ENCODE assay signal across 8 cellular contexts in the genomic region with DNA sequence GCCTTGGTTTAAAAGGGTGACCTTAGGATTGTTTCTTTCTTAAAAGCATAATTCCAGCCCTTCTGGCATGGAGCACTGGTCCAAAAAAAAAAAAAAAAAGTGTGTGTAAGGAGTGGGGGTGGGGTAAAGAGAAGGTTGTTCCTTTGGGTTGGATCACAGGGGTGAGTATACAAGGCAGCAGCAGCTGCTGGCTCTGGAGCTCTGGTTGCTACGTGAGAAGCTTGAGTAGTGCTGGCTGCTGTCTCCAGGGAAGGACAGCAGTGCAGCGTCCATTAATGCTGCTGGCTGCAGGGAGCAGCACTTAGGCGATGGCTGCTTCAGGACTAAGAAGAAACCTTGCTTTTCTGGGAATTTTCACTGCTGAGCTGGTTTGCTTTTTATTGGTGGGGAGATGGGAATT. TPM values are rescaled to one million over a fixed set of nuclear protein-coding genes. Genes with fewer than 3 reads are reported as not detected.
A peak's percentile ranks its signal among the peaks of the same experiment; 100 is the strongest.
DNase-seq lines count a peak whose midpoint lies in the region; ATAC-seq, FAIRE-seq and TF ChIP-seq lines count a peak whose summit lies in the region.

No MANE protein-coding gene starts in this region.

- H3K9me3 ChIP-seq in CD8-positive, alpha-beta memory T cell (ENCODE audit: low read length), result no peaks in the 10 kb centered on the region
- no peaks in the 10 kb centered on the region for H3K9me3 ChIP-seq in OCI-LY1 (ENCODE audit: low read length)

- peak overlapping the region; percentile 85 for H3K4me3 ChIP-seq in CD8-positive, alpha-beta memory T cell (ENCODE audit: low read length)
- H3K4me3 ChIP-seq in OCI-LY1 (ENCODE audit: low read depth, low read length, poor library complexity, severe bottlenecking), result peak overlapping the region; percentile 89
- H3K4me3 ChIP-seq in brain microvascular endothelial cell (ENCODE audit: low read depth, low read length), result peak overlapping the region; percentile 97
- H3K4me3 ChIP-seq in iPS-11a (ENCODE audit: low read depth, low read length), result peak overlapping the region; percentile 98

- peak overlapping the region; percentile 95 for H3K27ac ChIP-seq in CD8-positive, alpha-beta memory T cell (ENCODE audit: low read depth, low read length)
- H3K27ac ChIP-seq in OCI-LY1 (ENCODE audit: low read depth, low read length, poor library complexity, severe bottlenecking) (no peak overlapping the region), brain microvascular endothelial cell (peak overlapping the region; percentile 98)

- H3K4me1 Mint-ChIP-seq in CD8-positive, alpha-beta memory T cell, result peaks cover 72 to 83% (median 78%) of the 10 kb centered on the region in 3 donors

- H3K27me3 Mint-ChIP-seq in CD8-positive, alpha-beta memory T cell, result peaks cover 0 to 4% of the 10 kb centered on the region in 2 donors

- H3K9me2 ChIP-seq in OCI-LY1 (ENCODE audit: low read depth, low read length), result no peaks in the 10 kb centered on the region

- peak overlapping the region; percentile 92 to 99 (median 96) for H3K4me3 Mint-ChIP-seq in CD8-positive, alpha-beta memory T cell

- peaks cover 87% of the 10 kb centered on the region for H3K79me2 ChIP-seq in OCI-LY1 (ENCODE audit: insufficient read depth, low read length)

- in situ Hi-C loops in brain microvascular endothelial cell (cut with HindIII; ENCODE audit: low pct_ligation_motif_present, low sequenced_read_pairs), result no loop called here

- no peaks in the 10 kb centered on the region for H3F3A ChIP-seq in OCI-LY1 (ENCODE audit: insufficient read depth, low read length)

- H3K36me3 ChIP-seq in CD8-positive, alpha-beta memory T cell (ENCODE audit: insufficient read depth, low read length), result peaks cover 5% of the 10 kb centered on the region
- H3K36me3 ChIP-seq in OCI-LY1 (ENCODE audit: insufficient read depth, low read length), result peaks cover 19% of the 10 kb centered on the region
- H3K36me3 ChIP-seq in brain microvascular endothelial cell (replicated peaks), result peaks cover 6% of the 10 kb centered on the region

- ATAC-seq in GM21515 (IDR thresholded peaks at IDR 0.05; ENCODE audit: unreplicated experiment) (no peak), GM18909 (IDR thresholded peaks at IDR 0.05; ENCODE audit: poor library complexity, unreplicated experiment) (no peak)

- POLR2A ChIA-PET in CD8-positive, alpha-beta memory T cell (lab: Charles Lee), result interaction anchor here (0.6 to 0.9 kb wide), 2 partner anchors 37 to 250 kb away, joined by 3 read pairs; partner anchors contain the start of gene MTMR14

- CTCF ChIA-PET in CD8-positive, alpha-beta memory T cell (lab: Charles Lee), result interaction anchor here (0.8 to 1.3 kb wide), 2 partner anchors 26 to 46 kb away, joined by 3 read pairs; no protein-coding TSS in a partner anchor

- no peak for TF ChIP-seq CTCF in OCI-LY1 (IDR thresholded peaks at IDR 0.05; ENCODE audit: low read length)
- peak; percentile 42 for TF ChIP-seq CTCF in brain microvascular endothelial cell (IDR thresholded peaks at IDR 0.05; ENCODE audit: low read depth, low read length, missing control alignments)

- peak overlapping the region; percentile 91 for H3K4me2 ChIP-seq in OCI-LY1 (ENCODE audit: low read length)

- H3K4me1 ChIP-seq in CD8-positive, alpha-beta memory T cell (ENCODE audit: insufficient read depth, low read length), result peaks cover 66% of the 10 kb centered on the region
- H3K4me1 ChIP-seq in OCI-LY1 (ENCODE audit: insufficient read depth, low read length, severe bottlenecking), result peaks cover 72% of the 10 kb centered on the region

- H3K27me3 ChIP-seq in CD8-positive, alpha-beta memory T cell (ENCODE audit: insufficient read depth, low read length, poor library complexity, severe bottlenecking), result no peaks in the 10 kb centered on the region
- no peaks in the 10 kb centered on the region for H3K27me3 ChIP-seq in OCI-LY1 (ENCODE audit: insufficient read depth, low read length)
- H3K27me3 ChIP-seq in brain microvascular endothelial cell (replicated peaks), result no peaks in the 10 kb centered on the region

- H3K9ac ChIP-seq in OCI-LY1 (ENCODE audit: low read length), result peak overlapping the region; percentile 95

- FAIRE-seq in HTR-8/SVneo (lab: Jason Lieb, UNC), result no peak

- H3K27ac Mint-ChIP-seq in CD8-positive, alpha-beta memory T cell, result peak overlapping the region; percentile 81 to 99 (median 98)

- H4K20me1 ChIP-seq in OCI-LY1 (ENCODE audit: insufficient read depth, low read length), result no peaks in the 10 kb centered on the region

- DNase-seq in CD8-positive, alpha-beta memory T cell, result no peak
- DNase-seq in HTR-8/SVneo (ENCODE audit: insufficient read length, low spot score) (peak; percentile 51), brain microvascular endothelial cell (peak; percentile 94), renal cortical epithelial cell (ENCODE audit: low read depth) (peak; percentile 86)

- peaks cover 0 to 33% (median 2%) of the 10 kb centered on the region in 3 donors for H3K36me3 Mint-ChIP-seq in CD8-positive, alpha-beta memory T cell

- peaks cover 0 to 4% (median 0%) of the 10 kb centered on the region in 5 donors for H3K9me3 Mint-ChIP-seq in CD8-positive, alpha-beta memory T cell

- no peak overlapping the region for H2AFZ ChIP-seq in OCI-LY1 (ENCODE audit: low read length)

RNA-seq across cellular contexts. Expression of gene SETD5, which starts 2.3 kb away (rescaled TPM):
- total RNA-seq in CD8-positive, alpha-beta memory T cell, result 10 to 100 TPM; 89.8 to 97.2 TPM
- polyA plus RNA-seq in CD8-positive, alpha-beta memory T cell, result 40.0 TPM
- total RNA-seq in renal cortical epithelial cell, result 33.0 and 99.5 TPM in 2 replicates

RNA-seq across cellular contexts. Expression of gene THUMPD3, which starts 36.9 kb away (rescaled TPM):
- 10 to 100 TPM; 58.4 to 58.5 TPM for total RNA-seq in CD8-positive, alpha-beta memory T cell
- polyA plus RNA-seq in CD8-positive, alpha-beta memory T cell, result 19.5 TPM
- 51.4 and 75.0 TPM in 2 replicates for total RNA-seq in renal cortical epithelial cell

Comparison
In these comparisons a context has a peak if more than half of its experiments do, and no peak if none do; other contexts are left out.
1. DNase-seq: peak in HTR-8/SVneo (single experiment), brain microvascular endothelial cell (single experiment) and renal cortical epithelial cell (single experiment); none in CD8-positive, alpha-beta memory T cell (0 of 5).
2. Peak in every context shown above with its lines, with median percentiles within 50 percentile points of each other: H3K4me3 ChIP-seq.